Comparison of ENCODE assay signal across 1 cellular context in the genomic region with DNA sequence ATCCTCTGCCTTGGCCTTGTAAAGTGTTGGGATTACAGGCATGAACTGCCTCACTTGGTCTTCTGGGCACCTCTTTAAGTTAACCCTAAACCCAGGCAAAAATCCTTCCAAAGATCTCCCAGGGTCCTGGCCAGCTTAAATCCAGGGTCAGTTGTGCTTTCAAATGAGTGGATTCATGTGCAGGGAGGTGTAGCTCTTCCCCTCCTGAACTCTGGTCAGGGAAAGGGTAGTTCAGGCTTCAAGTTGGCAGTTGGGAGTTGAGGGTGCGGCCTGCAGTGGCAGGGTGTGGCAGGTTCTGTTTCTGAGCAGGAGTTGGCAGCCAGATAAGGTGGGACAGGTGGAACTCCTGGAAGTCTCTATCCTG.
TF ChIP-seq lines count a peak whose summit lies in the region.

No MANE protein-coding gene starts in this region.

TF ChIP-seq in IMR-90, 13 proteins besides CTCF, POLR2A, EP300 and RAD21:
- TF ChIP-seq BHLHE40 (IDR thresholded peaks at IDR 0.05; ENCODE audit: low read depth, low read length), result no peak
- TF ChIP-seq CEBPB (IDR thresholded peaks at IDR 0.05; ENCODE audit: low read depth, low read length), result no peak
- TF ChIP-seq, protein P1, sequence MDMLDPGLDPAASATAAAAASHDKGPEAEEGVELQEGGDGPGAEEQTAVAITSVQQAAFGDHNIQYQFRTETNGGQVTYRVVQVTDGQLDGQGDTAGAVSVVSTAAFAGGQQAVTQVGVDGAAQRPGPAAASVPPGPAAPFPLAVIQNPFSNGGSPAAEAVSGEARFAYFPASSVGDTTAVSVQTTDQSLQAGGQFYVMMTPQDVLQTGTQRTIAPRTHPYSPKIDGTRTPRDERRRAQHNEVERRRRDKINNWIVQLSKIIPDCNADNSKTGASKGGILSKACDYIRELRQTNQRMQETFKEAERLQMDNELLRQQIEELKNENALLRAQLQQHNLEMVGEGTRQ (IDR thresholded peaks at IDR 0.05; ENCODE audit: low read depth, low read length), result no peak
- TF ChIP-seq MAZ (IDR thresholded peaks at IDR 0.05; ENCODE audit: borderline replicate concordance, low read depth, low read length), result no peak
- TF ChIP-seq, protein P2, sequence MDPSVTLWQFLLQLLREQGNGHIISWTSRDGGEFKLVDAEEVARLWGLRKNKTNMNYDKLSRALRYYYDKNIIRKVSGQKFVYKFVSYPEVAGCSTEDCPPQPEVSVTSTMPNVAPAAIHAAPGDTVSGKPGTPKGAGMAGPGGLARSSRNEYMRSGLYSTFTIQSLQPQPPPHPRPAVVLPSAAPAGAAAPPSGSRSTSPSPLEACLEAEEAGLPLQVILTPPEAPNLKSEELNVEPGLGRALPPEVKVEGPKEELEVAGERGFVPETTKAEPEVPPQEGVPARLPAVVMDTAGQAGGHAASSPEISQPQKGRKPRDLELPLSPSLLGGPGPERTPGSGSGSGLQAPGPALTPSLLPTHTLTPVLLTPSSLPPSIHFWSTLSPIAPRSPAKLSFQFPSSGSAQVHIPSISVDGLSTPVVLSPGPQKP (IDR thresholded peaks at IDR 0.05; ENCODE audit: borderline replicate concordance, low read depth, low read length), result no peak
TF ChIP-seq in IMR-90: peak in this region for 0.
